Comparison of ENCODE assay signal across 1 cellular context in the genomic region with DNA sequence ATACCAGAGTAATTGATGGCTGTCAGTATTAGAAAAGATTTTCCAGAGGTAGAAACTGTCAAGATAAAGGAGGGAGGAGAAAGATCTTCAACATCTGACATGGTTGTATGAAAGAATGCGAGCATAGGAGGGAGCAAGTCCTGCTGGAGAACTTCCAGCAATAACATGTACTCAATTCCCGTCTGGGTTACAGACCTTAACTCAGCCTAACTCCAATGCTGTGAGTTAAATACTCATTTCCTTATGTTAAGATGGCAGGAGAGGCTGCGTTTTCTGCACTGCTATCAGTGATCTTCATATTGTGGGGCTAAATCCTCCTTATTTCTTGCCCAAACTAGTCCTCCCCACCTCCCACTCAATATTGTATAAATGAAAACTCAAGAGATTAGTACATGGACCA.
TF ChIP-seq lines count a peak whose summit lies in the region.

No MANE protein-coding gene starts in this region.

TF ChIP-seq in HepG2, 621 proteins besides CTCF, POLR2A, EP300 and RAD21 (continued from another document):
- TF ChIP-seq, protein P1, sequence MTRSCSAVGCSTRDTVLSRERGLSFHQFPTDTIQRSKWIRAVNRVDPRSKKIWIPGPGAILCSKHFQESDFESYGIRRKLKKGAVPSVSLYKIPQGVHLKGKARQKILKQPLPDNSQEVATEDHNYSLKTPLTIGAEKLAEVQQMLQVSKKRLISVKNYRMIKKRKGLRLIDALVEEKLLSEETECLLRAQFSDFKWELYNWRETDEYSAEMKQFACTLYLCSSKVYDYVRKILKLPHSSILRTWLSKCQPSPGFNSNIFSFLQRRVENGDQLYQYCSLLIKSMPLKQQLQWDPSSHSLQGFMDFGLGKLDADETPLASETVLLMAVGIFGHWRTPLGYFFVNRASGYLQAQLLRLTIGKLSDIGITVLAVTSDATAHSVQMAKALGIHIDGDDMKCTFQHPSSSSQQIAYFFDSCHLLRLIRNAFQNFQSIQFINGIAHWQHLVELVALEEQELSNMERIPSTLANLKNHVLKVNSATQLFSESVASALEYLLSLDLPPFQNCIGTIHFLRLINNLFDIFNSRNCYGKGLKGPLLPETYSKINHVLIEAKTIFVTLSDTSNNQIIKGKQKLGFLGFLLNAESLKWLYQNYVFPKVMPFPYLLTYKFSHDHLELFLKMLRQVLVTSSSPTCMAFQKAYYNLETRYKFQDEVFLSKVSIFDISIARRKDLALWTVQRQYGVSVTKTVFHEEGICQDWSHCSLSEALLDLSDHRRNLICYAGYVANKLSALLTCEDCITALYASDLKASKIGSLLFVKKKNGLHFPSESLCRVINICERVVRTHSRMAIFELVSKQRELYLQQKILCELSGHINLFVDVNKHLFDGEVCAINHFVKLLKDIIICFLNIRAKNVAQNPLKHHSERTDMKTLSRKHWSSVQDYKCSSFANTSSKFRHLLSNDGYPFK (CRISPR knock-in tag; IDR thresholded peaks at IDR 0.05; ENCODE audit: borderline replicate concordance): no peak
- no peak for TF ChIP-seq MLX (CRISPR knock-in tag; IDR thresholded peaks at IDR 0.05)
- TF ChIP-seq MTF1 (CRISPR knock-in tag; IDR thresholded peaks at IDR 0.05): no peak
- TF ChIP-seq, protein P2, sequence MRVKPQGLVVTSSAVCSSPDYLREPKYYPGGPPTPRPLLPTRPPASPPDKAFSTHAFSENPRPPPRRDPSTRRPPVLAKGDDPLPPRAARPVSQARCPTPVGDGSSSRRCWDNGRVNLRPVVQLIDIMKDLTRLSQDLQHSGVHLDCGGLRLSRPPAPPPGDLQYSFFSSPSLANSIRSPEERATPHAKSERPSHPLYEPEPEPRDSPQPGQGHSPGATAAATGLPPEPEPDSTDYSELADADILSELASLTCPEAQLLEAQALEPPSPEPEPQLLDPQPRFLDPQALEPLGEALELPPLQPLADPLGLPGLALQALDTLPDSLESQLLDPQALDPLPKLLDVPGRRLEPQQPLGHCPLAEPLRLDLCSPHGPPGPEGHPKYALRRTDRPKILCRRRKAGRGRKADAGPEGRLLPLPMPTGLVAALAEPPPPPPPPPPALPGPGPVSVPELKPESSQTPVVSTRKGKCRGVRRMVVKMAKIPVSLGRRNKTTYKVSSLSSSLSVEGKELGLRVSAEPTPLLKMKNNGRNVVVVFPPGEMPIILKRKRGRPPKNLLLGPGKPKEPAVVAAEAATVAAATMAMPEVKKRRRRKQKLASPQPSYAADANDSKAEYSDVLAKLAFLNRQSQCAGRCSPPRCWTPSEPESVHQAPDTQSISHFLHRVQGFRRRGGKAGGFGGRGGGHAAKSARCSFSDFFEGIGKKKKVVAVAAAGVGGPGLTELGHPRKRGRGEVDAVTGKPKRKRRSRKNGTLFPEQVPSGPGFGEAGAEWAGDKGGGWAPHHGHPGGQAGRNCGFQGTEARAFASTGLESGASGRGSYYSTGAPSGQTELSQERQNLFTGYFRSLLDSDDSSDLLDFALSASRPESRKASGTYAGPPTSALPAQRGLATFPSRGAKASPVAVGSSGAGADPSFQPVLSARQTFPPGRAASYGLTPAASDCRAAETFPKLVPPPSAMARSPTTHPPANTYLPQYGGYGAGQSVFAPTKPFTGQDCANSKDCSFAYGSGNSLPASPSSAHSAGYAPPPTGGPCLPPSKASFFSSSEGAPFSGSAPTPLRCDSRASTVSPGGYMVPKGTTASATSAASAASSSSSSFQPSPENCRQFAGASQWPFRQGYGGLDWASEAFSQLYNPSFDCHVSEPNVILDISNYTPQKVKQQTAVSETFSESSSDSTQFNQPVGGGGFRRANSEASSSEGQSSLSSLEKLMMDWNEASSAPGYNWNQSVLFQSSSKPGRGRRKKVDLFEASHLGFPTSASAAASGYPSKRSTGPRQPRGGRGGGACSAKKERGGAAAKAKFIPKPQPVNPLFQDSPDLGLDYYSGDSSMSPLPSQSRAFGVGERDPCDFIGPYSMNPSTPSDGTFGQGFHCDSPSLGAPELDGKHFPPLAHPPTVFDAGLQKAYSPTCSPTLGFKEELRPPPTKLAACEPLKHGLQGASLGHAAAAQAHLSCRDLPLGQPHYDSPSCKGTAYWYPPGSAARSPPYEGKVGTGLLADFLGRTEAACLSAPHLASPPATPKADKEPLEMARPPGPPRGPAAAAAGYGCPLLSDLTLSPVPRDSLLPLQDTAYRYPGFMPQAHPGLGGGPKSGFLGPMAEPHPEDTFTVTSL (CRISPR knock-in tag; IDR thresholded peaks at IDR 0.05; ENCODE audit: borderline replicate concordance): no peak
TF ChIP-seq in HepG2: peak in this region for 0.
